Comparison of ENCODE assay signal across 1 cellular context in genomic region chr12:53476769-53477209, GRCh38.
TF ChIP-seq lines count a peak whose summit lies in the region.

No MANE protein-coding gene starts in this region.

TF ChIP-seq in HCT116, 20 proteins besides CTCF, POLR2A, EP300 and RAD21:
- no peak for TF ChIP-seq MAX (IDR thresholded peaks at IDR 0.05)
- no peak for TF ChIP-seq ZNF274 (IDR thresholded peaks at IDR 0.05; ENCODE audit: low read depth, low read length)
- TF ChIP-seq ZFX (IDR thresholded peaks at IDR 0.05), result no peak
- no peak for TF ChIP-seq SIN3A (IDR thresholded peaks at IDR 0.05; ENCODE audit: low read depth)
- TF ChIP-seq ELF1 (IDR thresholded peaks at IDR 0.05; ENCODE audit: borderline replicate concordance, low read depth), result no peak
- no peak for TF ChIP-seq ATF3 (IDR thresholded peaks at IDR 0.05)
- no peak for TF ChIP-seq EGR1 (IDR thresholded peaks at IDR 0.05; ENCODE audit: low read depth)
- TF ChIP-seq FOSL1 (IDR thresholded peaks at IDR 0.05; ENCODE audit: low read depth), result no peak
